In the genomic region with DNA sequence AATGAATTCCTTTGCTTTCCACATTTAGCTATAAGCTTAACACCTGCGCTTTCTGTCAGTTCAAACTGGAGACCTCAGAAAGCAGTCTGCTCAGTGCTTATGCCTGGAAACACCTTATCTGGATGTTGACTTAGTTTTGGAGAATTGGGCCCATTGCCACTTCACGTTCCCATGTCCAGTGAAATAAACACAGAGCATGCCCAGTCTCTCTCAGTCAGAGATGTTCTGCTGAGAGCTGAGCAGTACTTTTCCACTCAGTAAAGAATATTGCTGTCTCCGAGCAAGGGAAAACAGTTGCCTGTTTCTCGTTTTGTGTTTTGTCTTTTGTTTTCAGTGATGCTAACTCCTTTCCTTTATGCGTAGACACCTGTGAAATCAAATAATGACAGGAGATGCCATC, we compare ENCODE assay signal across 14 cellular contexts.
DNase-seq lines count a peak whose midpoint lies in the region; ATAC-seq and TF ChIP-seq lines count a peak whose summit lies in the region.
"Had no signal": no experiment of that assay in that cellular context is flagged by ENCODE, and none has a peak within 500 bp of the region (broad histone marks: within the 10 kb centered on the region; RNA-seq: fewer than 3 reads in every experiment).

No MANE protein-coding gene starts in this region.

- peaks cover 3% of the 10 kb centered on the region for H3K4me1 Mint-ChIP-seq in endodermal cell
- H3K4me1 Mint-ChIP-seq: T-cell had no signal

- DNase-seq in DMS79 treated with DMSO at 0.1 percent for 48 hours (lab: John Stamatoyannopoulos, UW) = peak; percentile 6
- DNase-seq in DMS79 (lab: John Stamatoyannopoulos, UW) = no peak
- no peak for DNase-seq in endodermal cell
- DNase-seq in midbrain (lab: John Stamatoyannopoulos, UW) = peak; percentile 73
- no peak for DNase-seq in kidney tubule cell (ENCODE audit: low spot score)
- no peak for DNase-seq in stimulated activated naive CD4-positive, alpha-beta T cell (lab: John Stamatoyannopoulos, UW)
- DNase-seq: activated CD4-positive, alpha-beta T cell treated with anti-CD3 and anti-CD28 coated beads, Interleukin-2, amount 50 U/mL, for 4 hours; activated naive CD4-positive, alpha-beta T cell treated with Interleukin-2 at 50 U/mL for 16 hours; dermis blood vessel endothelial cell; T-cell had no signal

- H3K4me1 ChIP-seq in endodermal cell (ENCODE audit: control insufficient read depth, insufficient read depth, low read length) = no peaks in the 10 kb centered on the region

- no peak overlapping the region for H3K27ac Mint-ChIP-seq in endodermal cell
- H3K27ac Mint-ChIP-seq: T-cell had no signal

- no peaks in the 10 kb centered on the region for H3K9me3 Mint-ChIP-seq in endodermal cell
- H3K9me3 Mint-ChIP-seq: T-cell had no signal

- no peak overlapping the region for H3K4me3 Mint-ChIP-seq in endodermal cell
- H3K4me3 Mint-ChIP-seq: T-cell had no signal

- H3K9me3 ChIP-seq in endodermal cell (ENCODE audit: control insufficient read depth, low read length) = no peaks in the 10 kb centered on the region

- H3K27me3 Mint-ChIP-seq in endodermal cell (ENCODE audit: insufficient read depth) = no peaks in the 10 kb centered on the region

- H3K36me3 Mint-ChIP-seq in endodermal cell (ENCODE audit: low read depth) = no peaks in the 10 kb centered on the region
- H3K36me3 Mint-ChIP-seq: T-cell had no signal

- no peak for ATAC-seq in GM21619 (IDR thresholded peaks at IDR 0.05; ENCODE audit: unreplicated experiment)
- ATAC-seq: GM12878, T-cell had no signal

- no peaks in the 10 kb centered on the region for H3K36me3 ChIP-seq in endodermal cell (ENCODE audit: control insufficient read depth, insufficient read depth, low read length)

- H3K27me3 ChIP-seq in endodermal cell (ENCODE audit: control insufficient read depth, insufficient read depth, low read length, poor library complexity, severe bottlenecking) = no peaks in the 10 kb centered on the region

- H3K4me3 ChIP-seq in endodermal cell (ENCODE audit: low read length) = no peak overlapping the region
- H3K4me3 ChIP-seq: GM12878 had no signal

- no peak for TF ChIP-seq CTCF in endodermal cell (conservative IDR thresholded peaks at IDR 0.05)

- no peak overlapping the region for H3K9ac ChIP-seq in endodermal cell (ENCODE audit: extremely low read depth, low read length, poor library complexity, severe bottlenecking)

- H3K27ac ChIP-seq in endodermal cell (ENCODE audit: low read depth, low read length) (peak overlapping the region; percentile 86), temporal lobe (ENCODE audit: low read depth, low read length) (peak overlapping the region; percentile 96)
- H3K27ac ChIP-seq: 22Rv1 had no signal

- WGBS in endodermal cell (ENCODE audit: insufficient coverage in 1 of 2, insufficient read length in 1 of 2), 2 experiments = 92 to 94% methylated on average over 4 to 5 of the region's 5 CpGs

Comparison
In these comparisons a context has a peak if more than half of its experiments do, and no peak if none do; other contexts are left out.
1. DNase-seq: peak in DMS79 treated with DMSO at 0.1 percent for 48 hours (single experiment) and midbrain (single experiment); none in DMS79 (single experiment), endodermal cell (single experiment), kidney tubule cell (single experiment) and stimulated activated naive CD4-positive, alpha-beta T cell (0 of 6).